Comparison of ENCODE assay signal across 1 cellular context in the genomic region with DNA sequence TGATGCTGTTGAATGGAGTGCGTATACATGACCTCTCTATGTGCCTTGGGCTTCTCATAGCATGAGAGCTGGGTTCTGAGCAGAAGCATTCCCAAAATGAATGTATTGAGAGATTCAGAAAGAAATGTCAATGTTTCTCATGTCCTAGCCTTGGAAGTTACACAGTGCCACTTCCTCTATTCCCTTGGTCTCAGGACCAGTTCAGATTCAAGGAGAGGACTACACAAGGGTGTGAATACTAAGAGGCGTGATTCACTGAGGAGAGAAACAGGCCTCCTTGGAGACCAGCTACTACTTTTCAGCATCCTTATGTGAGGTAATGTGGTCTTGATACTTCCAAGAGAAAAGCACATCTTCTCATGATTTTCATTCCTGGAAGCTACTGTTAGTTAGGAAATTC.
A peak's percentile ranks its signal among the peaks of the same experiment; 100 is the strongest.
TF ChIP-seq lines count a peak whose summit lies in the region.

No MANE protein-coding gene starts in this region.

TF ChIP-seq in K562, 482 proteins besides CTCF, POLR2A, EP300 and RAD21:
- peak; percentile 61; the same call in 1 of the 2 replicates for TF ChIP-seq SPI1 (IDR thresholded peaks at IDR 0.05; ENCODE audit: borderline replicate concordance, low read depth, low read length)
- no peak for TF ChIP-seq PCBP2 (IDR thresholded peaks at IDR 0.05; ENCODE audit: low read depth, low read length, poor library complexity, severe bottlenecking)
